Comparison of ENCODE assay signal across 1 cellular context in the genomic region with DNA sequence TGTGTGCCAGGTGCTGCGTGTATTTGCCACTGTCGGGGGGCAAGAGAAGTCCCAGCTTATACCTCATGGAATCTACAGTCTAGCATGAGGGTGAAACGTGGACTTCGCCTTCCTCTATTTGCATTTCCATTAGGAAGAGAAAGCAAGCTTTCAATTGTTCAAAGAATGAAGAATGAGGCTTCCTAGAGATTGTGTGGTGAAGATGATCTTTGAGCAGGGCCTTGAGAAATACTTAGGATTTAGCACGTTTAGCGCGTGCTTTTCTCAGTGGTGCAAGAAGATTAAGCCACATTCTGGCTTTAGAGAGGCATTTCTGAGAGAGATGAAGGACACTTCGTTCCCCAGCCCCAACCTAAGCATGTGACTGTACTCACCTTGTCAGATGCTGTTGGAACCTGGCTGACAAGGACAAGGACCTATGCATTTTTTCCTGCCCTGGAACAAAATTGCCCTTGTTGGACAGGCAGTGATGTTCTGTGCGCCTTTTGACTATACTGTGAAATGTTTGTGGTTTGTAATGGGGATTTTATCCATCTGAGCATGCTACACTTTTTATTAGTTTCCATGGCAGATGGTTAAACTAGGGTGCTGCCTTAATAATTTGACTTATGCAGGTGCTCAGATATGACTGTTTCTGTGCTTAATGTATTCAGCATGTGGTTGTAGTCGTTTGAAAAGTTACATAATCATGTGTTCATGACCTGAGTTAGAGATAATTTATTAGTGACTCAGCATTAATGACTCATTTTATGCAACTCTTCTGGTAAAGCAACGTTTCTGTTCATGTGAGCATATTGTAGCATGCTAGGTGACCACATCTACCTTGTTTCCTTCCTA.
TF ChIP-seq lines count a peak whose summit lies in the region.

No MANE protein-coding gene starts in this region.

TF ChIP-seq in HepG2, 621 proteins besides CTCF, POLR2A, EP300 and RAD21 (continued from another document and continues in another):
- TF ChIP-seq, protein P1, sequence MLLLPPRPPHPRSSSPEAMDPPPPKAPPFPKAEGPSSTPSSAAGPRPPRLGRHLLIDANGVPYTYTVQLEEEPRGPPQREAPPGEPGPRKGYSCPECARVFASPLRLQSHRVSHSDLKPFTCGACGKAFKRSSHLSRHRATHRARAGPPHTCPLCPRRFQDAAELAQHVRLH (CRISPR knock-in tag; IDR thresholded peaks at IDR 0.05; ENCODE audit: borderline replicate concordance, low read depth): peak; percentile 83; the same call in 1 of the 2 replicates
- TF ChIP-seq, protein P2, sequence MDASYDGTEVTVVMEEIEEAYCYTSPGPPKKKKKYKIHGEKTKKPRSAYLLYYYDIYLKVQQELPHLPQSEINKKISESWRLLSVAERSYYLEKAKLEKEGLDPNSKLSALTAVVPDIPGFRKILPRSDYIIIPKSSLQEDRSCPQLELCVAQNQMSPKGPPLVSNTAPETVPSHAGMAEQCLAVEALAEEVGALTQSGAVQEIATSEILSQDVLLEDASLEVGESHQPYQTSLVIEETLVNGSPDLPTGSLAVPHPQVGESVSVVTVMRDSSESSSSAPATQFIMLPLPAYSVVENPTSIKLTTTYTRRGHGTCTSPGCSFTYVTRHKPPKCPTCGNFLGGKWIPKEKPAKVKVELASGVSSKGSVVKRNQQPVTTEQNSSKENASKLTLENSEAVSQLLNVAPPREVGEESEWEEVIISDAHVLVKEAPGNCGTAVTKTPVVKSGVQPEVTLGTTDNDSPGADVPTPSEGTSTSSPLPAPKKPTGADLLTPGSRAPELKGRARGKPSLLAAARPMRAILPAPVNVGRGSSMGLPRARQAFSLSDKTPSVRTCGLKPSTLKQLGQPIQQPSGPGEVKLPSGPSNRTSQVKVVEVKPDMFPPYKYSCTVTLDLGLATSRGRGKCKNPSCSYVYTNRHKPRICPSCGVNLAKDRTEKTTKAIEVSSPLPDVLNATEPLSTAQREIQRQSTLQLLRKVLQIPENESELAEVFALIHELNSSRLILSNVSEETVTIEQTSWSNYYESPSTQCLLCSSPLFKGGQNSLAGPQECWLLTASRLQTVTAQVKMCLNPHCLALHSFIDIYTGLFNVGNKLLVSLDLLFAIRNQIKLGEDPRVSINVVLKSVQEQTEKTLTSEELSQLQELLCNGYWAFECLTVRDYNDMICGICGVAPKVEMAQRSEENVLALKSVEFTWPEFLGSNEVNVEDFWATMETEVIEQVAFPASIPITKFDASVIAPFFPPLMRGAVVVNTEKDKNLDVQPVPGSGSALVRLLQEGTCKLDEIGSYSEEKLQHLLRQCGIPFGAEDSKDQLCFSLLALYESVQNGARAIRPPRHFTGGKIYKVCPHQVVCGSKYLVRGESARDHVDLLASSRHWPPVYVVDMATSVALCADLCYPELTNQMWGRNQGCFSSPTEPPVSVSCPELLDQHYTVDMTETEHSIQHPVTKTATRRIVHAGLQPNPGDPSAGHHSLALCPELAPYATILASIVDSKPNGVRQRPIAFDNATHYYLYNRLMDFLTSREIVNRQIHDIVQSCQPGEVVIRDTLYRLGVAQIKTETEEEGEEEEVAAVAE (CRISPR knock-in tag; IDR thresholded peaks at IDR 0.05; ENCODE audit: borderline replicate concordance): peak; percentile 79
- TF ChIP-seq ZNF775 (CRISPR knock-in tag; IDR thresholded peaks at IDR 0.05; ENCODE audit: borderline replicate concordance) (peak; percentile 20; the same call in 1 of the 2 replicates), ZNF18 (CRISPR knock-in tag; IDR thresholded peaks at IDR 0.05; ENCODE audit: insufficient replicate concordance) (no peak), KLF12 (CRISPR knock-in tag; IDR thresholded peaks at IDR 0.05; ENCODE audit: borderline replicate concordance) (0 out of 2 replicates have a peak, but pooled peaks have one; percentile 23), ZHX2 (IDR thresholded peaks at IDR 0.05; ENCODE audit: low read depth) (peak; percentile 62; the same call in 1 of the 2 replicates), ZHX2 (CRISPR knock-in tag; IDR thresholded peaks at IDR 0.05; ENCODE audit: borderline replicate concordance) (peak; percentile 92; the same call in 1 of the 2 replicates), DRAP1 (CRISPR knock-in tag; IDR thresholded peaks at IDR 0.05) (peak; percentile 36; the same call in 1 of the 2 replicates), MAFG (CRISPR knock-in tag; IDR thresholded peaks at IDR 0.05) (0 out of 2 replicates have a peak, but pooled peaks have one; percentile 54), GZF1 (CRISPR knock-in tag; IDR thresholded peaks at IDR 0.05) (no peak), SMAD3 (CRISPR knock-in tag; IDR thresholded peaks at IDR 0.05) (no peak), IKZF5 (CRISPR knock-in tag; IDR thresholded peaks at IDR 0.05) (peak; percentile 68), ARID2 (CRISPR knock-in tag; IDR thresholded peaks at IDR 0.05; ENCODE audit: borderline replicate concordance) (peak; percentile 72; the same call in 1 of the 2 replicates), ZNF121 (CRISPR knock-in tag; IDR thresholded peaks at IDR 0.05) (0 out of 2 replicates have a peak, but pooled peaks have one; percentile 27), ZNF589 (CRISPR knock-in tag; conservative IDR thresholded peaks at IDR 0.05) (0 out of 2 replicates have a peak, but pooled peaks have one; percentile 26), ZNF496 (CRISPR knock-in tag; IDR thresholded peaks at IDR 0.05; ENCODE audit: insufficient replicate concordance) (no peak), THYN1 (CRISPR knock-in tag; IDR thresholded peaks at IDR 0.05; ENCODE audit: borderline replicate concordance, low read depth) (no peak), SYNCRIP (IDR thresholded peaks at IDR 0.05; ENCODE audit: insufficient read depth, low read depth, low read length) (no peak), NCOA5 (CRISPR knock-in tag; IDR thresholded peaks at IDR 0.05) (no peak), ZBTB43 (CRISPR knock-in tag; conservative IDR thresholded peaks at IDR 0.05) (peak; percentile 93), MED13 (CRISPR knock-in tag; IDR thresholded peaks at IDR 0.05) (peak; percentile 84), ZNF879 (CRISPR knock-in tag; IDR thresholded peaks at IDR 0.05) (no peak), ZNF816 (CRISPR knock-in tag; IDR thresholded peaks at IDR 0.05; ENCODE audit: borderline replicate concordance) (0 out of 2 replicates have a peak, but pooled peaks have one; percentile 86), MTF1 (CRISPR knock-in tag; IDR thresholded peaks at IDR 0.05) (0 out of 2 replicates have a peak, but pooled peaks have one; percentile 31), DPF2 (CRISPR knock-in tag; IDR thresholded peaks at IDR 0.05; ENCODE audit: borderline replicate concordance, low read depth) (peak; percentile 94), RNF219 (CRISPR knock-in tag; IDR thresholded peaks at IDR 0.05) (peak; percentile 57; the same call in 1 of the 2 replicates), ZKSCAN1 (IDR thresholded peaks at IDR 0.05; ENCODE audit: low read length) (no peak), ZNF30 (CRISPR knock-in tag; IDR thresholded peaks at IDR 0.05) (no peak), BRCA1 (CRISPR knock-in tag; IDR thresholded peaks at IDR 0.05) (0 out of 2 replicates have a peak, but pooled peaks have one; percentile 83), ZMYM4 (CRISPR knock-in tag; IDR thresholded peaks at IDR 0.05) (peak; percentile 95)
